26 cellular contexts compared by ENCODE assay signal in the genomic region with DNA sequence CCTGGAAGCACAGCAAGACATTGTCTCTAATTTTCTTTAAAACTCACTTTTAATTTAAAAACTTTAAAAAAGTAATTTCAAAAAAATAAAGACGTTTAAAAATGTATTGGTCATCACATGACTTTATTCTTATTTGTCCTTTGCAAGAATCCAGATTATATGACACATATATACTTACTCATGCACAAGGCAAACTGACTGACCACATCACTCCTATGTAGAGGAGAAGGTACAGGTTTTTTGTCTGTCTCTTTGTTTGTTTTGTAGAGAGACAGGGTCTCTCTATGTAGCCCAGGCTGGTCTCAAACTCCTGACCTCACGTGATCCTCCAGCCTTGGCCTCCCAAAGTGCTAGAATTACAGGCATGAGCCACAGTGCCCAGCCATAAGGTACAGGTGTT. TPM values are rescaled to one million over a fixed set of nuclear protein-coding genes. Genes with fewer than 3 reads are reported as not detected.
DNase-seq lines count a peak whose midpoint lies in the region; ATAC-seq, FAIRE-seq and TF ChIP-seq lines count a peak whose summit lies in the region.
"Had no signal": no experiment of that assay in that cellular context is flagged by ENCODE, and none has a peak within 500 bp of the region (broad histone marks: within the 10 kb centered on the region; RNA-seq: fewer than 3 reads in every experiment).

No MANE protein-coding gene starts in this region.

- ATAC-seq in A549 (peak; percentile 41 to 47; a peak in 1 of 6 replicates), GM21423 (IDR thresholded peaks at IDR 0.05; ENCODE audit: unreplicated experiment) (no peak), GM21390 (IDR thresholded peaks at IDR 0.05; ENCODE audit: unreplicated experiment) (no peak), GM19351 (IDR thresholded peaks at IDR 0.05; ENCODE audit: unreplicated experiment) (no peak)
- ATAC-seq: HCT116 had no signal

- DNase-seq in A549 (ENCODE audit: low read depth in 1 of 2, low spot score in 1 of 2) (no peak), HT1080 (ENCODE audit: low read depth) (peak; percentile 26), RKO (ENCODE audit: low spot score) (peak; percentile 30), bronchial epithelial cell (ENCODE audit: low read depth) (peak; percentile 41), posterior cingulate gyrus (no peak)
- DNase-seq: ACHN; AML-193; BE2C; CD4-positive, alpha-beta T cell; CD8-positive, alpha-beta memory T cell; DMS 273 treated with DMSO at 0.1 percent for 48 hours; DMS79; EL; GF-D8; H9 had no signal

- TF ChIP-seq RAD21 in A549 (conservative IDR thresholded peaks at IDR 0.05 in 1 of 2, IDR thresholded peaks at IDR 0.05 in 1 of 2), result no peak

- H3K4me2 ChIP-seq in A549, result no peak overlapping the region
- H3K4me2 ChIP-seq: BLaER1 treated with 17β-estradiol and CSF1 and Interleukin-3, amounts not matched to agents 10 nM and 100 nM had no signal

- H3K36me3 ChIP-seq in bronchial epithelial cell (ENCODE audit: control insufficient read depth, insufficient read depth, low read length), result no peaks in the 10 kb centered on the region
- H3K36me3 ChIP-seq: BE2C had no signal

- 47% methylated on average over 2 of the region's 2 CpGs for WGBS in A549 (ENCODE audit: missing lambda C conversion rate)

- peaks cover 8% of the 10 kb centered on the region for H3K4me1 ChIP-seq in A549
- H3K4me1 ChIP-seq: BE2C had no signal

- intact Hi-C loops in posterior cingulate gyrus (cut with DNase I), result no loop called here

- FAIRE-seq in A549 (lab: Jason Lieb, UNC), result no peak
- no peak for FAIRE-seq in bronchial epithelial cell (lab: Jason Lieb, UNC)
- FAIRE-seq: D721Med, GM12891, GM18507 had no signal

- H3K9me3 ChIP-seq in A549, result no peaks in the 10 kb centered on the region
- H3K9me3 ChIP-seq: BE2C had no signal

- H3K4me3 ChIP-seq in A549 (no peak overlapping the region), bronchial epithelial cell (ENCODE audit: low read depth, low read length) (no peak overlapping the region)
- H3K4me3 ChIP-seq: BLaER1 treated with 17β-estradiol and CSF1 and Interleukin-3, amounts not matched to agents 10 nM and 100 nM; GM23338 had no signal

- no peaks in the 10 kb centered on the region for H3K27me3 ChIP-seq in bronchial epithelial cell (ENCODE audit: control insufficient read depth, insufficient read depth, low read length)
- H3K27me3 ChIP-seq: BE2C; BLaER1 treated with 17β-estradiol and CSF1 and Interleukin-3, amounts not matched to agents 10 nM and 100 nM had no signal

- TF ChIP-seq POLR2A in A549 (IDR thresholded peaks at IDR 0.05; ENCODE audit: low read length), result no peak

- POLR2A ChIA-PET in A549 (lab: Yijun Ruan, JAX), result no interaction called here

- no peak for TF ChIP-seq EP300 in A549 (IDR thresholded peaks at IDR 0.05)

- TF ChIP-seq CTCF in A549 (IDR thresholded peaks at IDR 0.05) (no peak), bronchial epithelial cell (IDR thresholded peaks at IDR 0.05; ENCODE audit: insufficient read depth, low read length, severe bottlenecking) (no peak)

- CTCF ChIA-PET in A549 (lab: Yijun Ruan, JAX), result no interaction called here

- H3K27ac ChIP-seq in A549, result peak overlapping the region in 1 of 2 experiments; percentile 44; a peak in 1 of 6 replicates
- H3K27ac ChIP-seq: 22Rv1; BLaER1 treated with 17β-estradiol and CSF1 and Interleukin-3, amounts not matched to agents 10 nM and 100 nM had no signal

TF ChIP-seq in A549, 52 proteins besides CTCF, POLR2A, EP300 and RAD21:
- TF ChIP-seq ZSCAN20 (CRISPR knock-in tag; IDR thresholded peaks at IDR 0.05) (no peak), ESRRA (IDR thresholded peaks at IDR 0.05; ENCODE audit: borderline replicate concordance, low read length) (no peak), SREBF2 (IDR thresholded peaks at IDR 0.05) (no peak), MYC (IDR thresholded peaks at IDR 0.05; ENCODE audit: borderline replicate concordance, low read length) (no peak), MAZ (IDR thresholded peaks at IDR 0.05; ENCODE audit: borderline replicate concordance, low read depth, low read length) (no peak), NR3C1 (IDR thresholded peaks at IDR 0.05) (no peak), FOSB (CRISPR knock-in tag; IDR thresholded peaks at IDR 0.05) (no peak), TFCP2L1 (CRISPR knock-in tag; IDR thresholded peaks at IDR 0.05) (no peak), EHF (CRISPR knock-in tag; IDR thresholded peaks at IDR 0.05) (no peak), PBX3 (IDR thresholded peaks at IDR 0.05) (no peak)
- TF ChIP-seq, protein P1, sequence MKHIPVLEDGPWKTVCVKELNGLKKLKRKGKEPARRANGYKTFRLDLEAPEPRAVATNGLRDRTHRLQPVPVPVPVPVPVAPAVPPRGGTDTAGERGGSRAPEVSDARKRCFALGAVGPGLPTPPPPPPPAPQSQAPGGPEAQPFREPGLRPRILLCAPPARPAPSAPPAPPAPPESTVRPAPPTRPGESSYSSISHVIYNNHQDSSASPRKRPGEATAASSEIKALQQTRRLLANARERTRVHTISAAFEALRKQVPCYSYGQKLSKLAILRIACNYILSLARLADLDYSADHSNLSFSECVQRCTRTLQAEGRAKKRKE (CRISPR knock-in tag; IDR thresholded peaks at IDR 0.05; ENCODE audit: low read depth), result no peak

RNA-seq across cellular contexts. Expression of gene MAML3, which starts 28.6 kb away (rescaled TPM):
- polyA plus RNA-seq in A549 (2011; rRNA removed), result 18.1 and 22.2 TPM in 2 replicates
- polyA plus RNA-seq in A549 (2012; cell fraction: cytosol; rRNA removed), result 8.0 and 11.1 TPM in 2 replicates
- polyA plus RNA-seq in A549 (2012; cell fraction: nucleus; rRNA removed), result 9.0 and 9.3 TPM in 2 replicates
- 7.3 to 9.1 TPM (median 9.0 TPM) in 3 replicates for polyA plus RNA-seq in A549 (2017; fragmentation: RNase III; extraction: RNeasy Plus Mini Kit Qiagen cat#74134 plus additional on column Dnase treatment)
- polyA minus RNA-seq in A549 (2011; rRNA and poly(A)+ RNA removed), result 38.5 and 44.5 TPM in 2 replicates
- total RNA-seq in HT1080 (2014; rRNA removed; shearing (Covaris generic)), result 8.0 and 11.4 TPM in 2 replicates
- 8.8 and 11.5 TPM in 2 replicates for polyA plus RNA-seq in HT1080 (2015; cell fraction: cytosol; rRNA removed)
- 8.5 and 8.7 TPM in 2 replicates for polyA plus RNA-seq in HT1080 (2015; cell fraction: nucleus; rRNA removed)
- 0.79 and 3.3 TPM in 2 replicates for total RNA-seq in bronchial epithelial cell
- total RNA-seq: G401 had no signal

Comparison
In these comparisons a context has a peak if more than half of its experiments do, and no peak if none do; other contexts are left out.
1. ATAC-seq: peak in A549 (2 of 2); none in GM21423 (single experiment), GM21390 (single experiment) and GM19351 (single experiment).
2. DNase-seq: peak in HT1080 (single experiment), RKO (single experiment) and bronchial epithelial cell (single experiment); none in A549 (0 of 2) and posterior cingulate gyrus (0 of 10).